ENCODE assay signal across 8 cellular contexts in genomic region chr3:101677436-101678286, GRCh38. TPM values are rescaled to one million over a fixed set of nuclear protein-coding genes. Genes with fewer than 3 reads are reported as not detected.
DNase-seq lines count a peak whose midpoint lies in the region; ATAC-seq and TF ChIP-seq lines count a peak whose summit lies in the region.

No MANE protein-coding gene starts in this region.

- TF ChIP-seq CTCF in WTC11 (IDR thresholded peaks at IDR 0.05) (no peak), foreskin fibroblast (IDR thresholded peaks at IDR 0.05; ENCODE audit: low read depth, low read length) (no peak)

- H3K36me3 Mint-ChIP-seq in WTC11 = peaks cover 27% of the 10 kb centered on the region

- 57 to 60% methylated on average over 29 of the region's 29 CpGs for WGBS in GM23248 (ENCODE audit: low coverage in 1 of 2, low lambda C conversion rate in 2 of 2, missing lambda C conversion rate in 2 of 2), 2 experiments

- CTCF ChIA-PET in WTC11 (lab: Charles Lee) = interaction anchor here (0.5 to 4.2 kb wide), 7 partner anchors 8 to 104 kb away, joined by 3 to 23 read pairs (median 4); partner anchors contain the start of genes CEP97, PCNP and RPL24

- in situ Hi-C loops in GM23248 (cut with MboI) = no loop called here

- H3K79me2 ChIP-seq in GM23248 (ENCODE audit: insufficient read depth) = peaks cover 65% of the 10 kb centered on the region

- no peaks in the 10 kb centered on the region for H3K9me3 Mint-ChIP-seq in WTC11

- POLR2A ChIA-PET in WTC11 (lab: Charles Lee) = interaction anchor here (0.6 to 3.7 kb wide), 7 partner anchors 9 to 107 kb away, joined by 3 to 34 read pairs (median 4); partner anchors contain the start of genes CEP97, PCNP and RPL24

- H4K20me1 ChIP-seq in GM23248 (ENCODE audit: insufficient read depth) = no peaks in the 10 kb centered on the region

- peaks cover 33% of the 10 kb centered on the region for H3K36me3 ChIP-seq in GM23248 (ENCODE audit: low read depth)

- ATAC-seq in WTC11 (peak; percentile 0), GM19467 (IDR thresholded peaks at IDR 0.05; ENCODE audit: unreplicated experiment) (no peak), GM19023 (IDR thresholded peaks at IDR 0.05; ENCODE audit: unreplicated experiment) (no peak), HG03442 (IDR thresholded peaks at IDR 0.05; ENCODE audit: unreplicated experiment) (no peak)

- H3F3A ChIP-seq in GM23248 (ENCODE audit: insufficient read depth) = peaks cover 62% of the 10 kb centered on the region

- peaks cover 28% of the 10 kb centered on the region for H3K4me1 Mint-ChIP-seq in WTC11

- H3K9me3 ChIP-seq in GM23248 (ENCODE audit: low read depth) = no peaks in the 10 kb centered on the region

- no peaks in the 10 kb centered on the region for H3K27me3 ChIP-seq in GM23248 (replicated peaks; ENCODE audit: insufficient read depth)

- H3K27ac Mint-ChIP-seq in WTC11 = peak overlapping the region; percentile 98

- H3K4me3 Mint-ChIP-seq in WTC11 = peak overlapping the region; percentile 95

- H3K27ac ChIP-seq in GM23248 = peak overlapping the region; percentile 54

- DNase-seq in GM23248 (no peak), WTC11 (ENCODE audit: low spot score) (peak; percentile 25), foreskin fibroblast (no peak), skeletal muscle cell (ENCODE audit: low read depth) (no peak), cerebellum (ENCODE audit: low spot score) (no peak)

- H3K4me3 ChIP-seq in GM23248 (peak overlapping the region; percentile 78), foreskin fibroblast (ENCODE audit: low read depth in 1 of 2, low read length in 2 of 2) (peak overlapping the region; percentile 18 to 40), skeletal muscle cell (ENCODE audit: low read depth, low read length) (peak overlapping the region; percentile 36)

- no peaks in the 10 kb centered on the region for H3K27me3 Mint-ChIP-seq in WTC11 (ENCODE audit: low read depth)

- peak overlapping the region; percentile 69 for H3K9ac ChIP-seq in GM23248

- H3K9me2 ChIP-seq in GM23248 (ENCODE audit: insufficient read depth) = no peaks in the 10 kb centered on the region

- H2AFZ ChIP-seq in GM23248 = peak overlapping the region; percentile 72

- H3K4me1 ChIP-seq in GM23248 (ENCODE audit: insufficient read depth) = peaks cover 8% of the 10 kb centered on the region

- H3K4me2 ChIP-seq in GM23248 (ENCODE audit: unreplicated experiment) = peak overlapping the region; percentile 97

TF ChIP-seq in WTC11, 78 proteins besides CTCF, POLR2A, EP300 and RAD21:
- TF ChIP-seq ATF2 (CRISPR knock-in tag; IDR thresholded peaks at IDR 0.05; ENCODE audit: borderline replicate concordance, low read depth) = no peak
- no peak for TF ChIP-seq EMX1 (CRISPR knock-in tag; IDR thresholded peaks at IDR 0.05)
- no peak for TF ChIP-seq PREB (CRISPR knock-in tag; IDR thresholded peaks at IDR 0.05; ENCODE audit: borderline replicate concordance)
- TF ChIP-seq, protein P1, sequence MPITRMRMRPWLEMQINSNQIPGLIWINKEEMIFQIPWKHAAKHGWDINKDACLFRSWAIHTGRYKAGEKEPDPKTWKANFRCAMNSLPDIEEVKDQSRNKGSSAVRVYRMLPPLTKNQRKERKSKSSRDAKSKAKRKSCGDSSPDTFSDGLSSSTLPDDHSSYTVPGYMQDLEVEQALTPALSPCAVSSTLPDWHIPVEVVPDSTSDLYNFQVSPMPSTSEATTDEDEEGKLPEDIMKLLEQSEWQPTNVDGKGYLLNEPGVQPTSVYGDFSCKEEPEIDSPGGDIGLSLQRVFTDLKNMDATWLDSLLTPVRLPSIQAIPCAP (CRISPR knock-in tag; IDR thresholded peaks at IDR 0.05) = no peak
- TF ChIP-seq ZNF423 (CRISPR knock-in tag; IDR thresholded peaks at IDR 0.05) = no peak
- TF ChIP-seq RELA (CRISPR knock-in tag; IDR thresholded peaks at IDR 0.05; ENCODE audit: borderline replicate concordance) = no peak
- no peak for TF ChIP-seq RORB (CRISPR knock-in tag; IDR thresholded peaks at IDR 0.05)
- no peak for TF ChIP-seq AR (CRISPR knock-in tag; IDR thresholded peaks at IDR 0.05)
- TF ChIP-seq MXD4 (CRISPR knock-in tag; IDR thresholded peaks at IDR 0.05; ENCODE audit: borderline replicate concordance) = no peak
- TF ChIP-seq SP1 (CRISPR knock-in tag; conservative IDR thresholded peaks at IDR 0.05) = no peak
- no peak for TF ChIP-seq ESRRA (CRISPR knock-in tag; IDR thresholded peaks at IDR 0.05; ENCODE audit: borderline replicate concordance)
- TF ChIP-seq ATF3 (CRISPR knock-in tag; conservative IDR thresholded peaks at IDR 0.05) = no peak
- TF ChIP-seq GRHL2 (CRISPR knock-in tag; IDR thresholded peaks at IDR 0.05; ENCODE audit: insufficient replicate concordance, severe bottlenecking) = no peak
TF ChIP-seq in WTC11: peak in this region for 0.

RNA-seq across cellular contexts. Expression of gene ZBTB11, which starts 0.7 kb away (rescaled TPM):
- total RNA-seq in GM23248 (2014; rRNA removed; shearing (Covaris generic)) = 21.4 and 21.5 TPM in 2 replicates
- polyA plus RNA-seq in GM23248 (2016; fragmentation: Nextera tagmentation; extraction: Ambion mirVana) = 8.5 and 8.7 TPM in 2 replicates
- total RNA-seq in WTC11 (2021) (12.6 to 13.5 TPM (median 12.7 TPM) in 3 replicates), cerebellum (42.8 TPM)

RNA-seq across cellular contexts. Expression of gene RPL24, which starts 8.9 kb away (rescaled TPM):
- total RNA-seq in GM23248 (2014; rRNA removed; shearing (Covaris generic)) = 578 and 733 TPM in 2 replicates
- 490 TPM in 2 replicates for polyA plus RNA-seq in GM23248 (2016; fragmentation: Nextera tagmentation; extraction: Ambion mirVana)
- total RNA-seq in WTC11 (2021) (1,801 to 1,893 TPM (median 1,886 TPM) in 3 replicates), cerebellum (997 TPM)

RNA-seq across cellular contexts. Expression of gene CEP97, which starts 46.8 kb away (rescaled TPM):
- total RNA-seq in GM23248 (2014; rRNA removed; shearing (Covaris generic)) = 9.8 and 25.8 TPM in 2 replicates
- polyA plus RNA-seq in GM23248 (2016; fragmentation: Nextera tagmentation; extraction: Ambion mirVana) = 3.3 and 4.3 TPM in 2 replicates
- total RNA-seq in WTC11 (2021) (10.0 to 12.3 TPM (median 12.0 TPM) in 3 replicates), cerebellum (45.5 TPM)
